In genomic region chr3:106249159-106249558, GRCh38 we compare ENCODE assay signal across 25 cellular contexts.
DNase-seq lines count a peak whose midpoint lies in the region; ATAC-seq and TF ChIP-seq lines count a peak whose summit lies in the region.
"Had no signal": no experiment of that assay in that cellular context is flagged by ENCODE, and none has a peak within 500 bp of the region (broad histone marks: within the 10 kb centered on the region; RNA-seq: fewer than 3 reads in every experiment).

No MANE protein-coding gene starts in this region.

- H3K27ac ChIP-seq in breast epithelium (no peak overlapping the region), PC-3 (ENCODE audit: low read length) (no peak overlapping the region)
- H3K27ac ChIP-seq: dorsolateral prefrontal cortex, HL-60, PC-9, tibial artery had no signal

- TF ChIP-seq CTCF in MCF 10A (IDR thresholded peaks at IDR 0.05; ENCODE audit: unreplicated experiment) (no peak), breast epithelium (IDR thresholded peaks at IDR 0.05) (no peak), PC-3 (conservative IDR thresholded peaks at IDR 0.05; ENCODE audit: low read depth, low read length) (no peak)

- H3K4me3 Mint-ChIP-seq in MCF 10A (ENCODE audit: unreplicated experiment) (no peak overlapping the region), T-cell (no peak overlapping the region)
- H3K4me3 Mint-ChIP-seq: activated CD8-positive, alpha-beta T cell treated with anti-CD3 and anti-CD28 coated beads, Interleukin-2, amount 10 ng/mL, durations not matched to agents 7 days and 5 days; activated T-helper 1 cell treated with anti-CD3 and anti-CD28 coated beads, Interleukin-12 subunit alpha, Interleukin-12 subunit beta, Interleukin-2, Interleukin-4 antibody, amounts not matched to agents 30 ng/mL and 10 ng/mL and 1 ng/mL, durations not matched to agents 14 hours and 24 hours and 36 hours; CD4-positive, alpha-beta memory T cell; memory B cell; neural crest cell; stimulated activated memory B cell treated with anti-CD40 and anti-IgM and Interleukin-4, amounts not matched to agents 10 μg/mL and 1 μg/mL and 100 μg/mL, for 72 hours had no signal

- H3K27me3 ChIP-seq in breast epithelium (no peaks in the 10 kb centered on the region), PC-3 (ENCODE audit: low read length) (no peaks in the 10 kb centered on the region)
- H3K27me3 ChIP-seq: dorsolateral prefrontal cortex, tibial artery had no signal

- H3K36me3 ChIP-seq in breast epithelium (no peaks in the 10 kb centered on the region), PC-3 (ENCODE audit: low read depth, low read length) (no peaks in the 10 kb centered on the region)
- H3K36me3 ChIP-seq: HAP-1, tibial artery had no signal

- H3K4me1 Mint-ChIP-seq in MCF 10A (ENCODE audit: insufficient read depth, unreplicated experiment) (no peaks in the 10 kb centered on the region), T-cell (peaks cover 0 to 6% (median 0%) of the 10 kb centered on the region in 3 donors)
- H3K4me1 Mint-ChIP-seq: neural crest cell had no signal

- H3K9ac ChIP-seq in PC-3 (ENCODE audit: low read length), result no peak overlapping the region

- TF ChIP-seq POLR2A in breast epithelium (IDR thresholded peaks at IDR 0.05), result no peak

- DNase-seq in MCF 10A (ENCODE audit: unreplicated experiment) (peak; percentile 30), breast epithelium (ENCODE audit: low spot score in 2 of 2) (no peak), PC-3 (peak; percentile 72), fibroblast of peridontal ligament (ENCODE audit: extremely low read depth) (peak; percentile 91), T-cell (no peak)
- DNase-seq in stimulated activated naive CD4-positive, alpha-beta T cell (lab: John Stamatoyannopoulos, UW), result no peak
- DNase-seq: activated CD8-positive, alpha-beta T cell treated with anti-CD3 and anti-CD28 coated beads, Interleukin-2, amount 10 ng/mL, durations not matched to agents 7 days and 5 days; activated naive CD8-positive, alpha-beta T cell treated with anti-CD3 and anti-CD28 coated beads, Interleukin-2, amount 10 ng/mL, durations not matched to agents 7 days and 5 days; CD4-positive, alpha-beta memory T cell; DND-41; dorsolateral prefrontal cortex; hippocampal formation; NCI-H748 treated with DMSO at 0.1 percent for 48 hours; PC-9; T1000; tibial artery had no signal

- POLR2A ChIA-PET in MCF 10A (lab: Yijun Ruan, JAX) (no interaction called here), PC-3 (lab: Charles Lee; ENCODE audit: unreplicated experiment) (no interaction called here), T-cell (lab: Charles Lee) (interaction anchor here in 1 of 2 donors (0.6 kb wide), 1 partner anchor 65 kb away, joined by 3 read pairs; no protein-coding TSS in a partner anchor)

- H3K4me2 ChIP-seq in PC-3 (ENCODE audit: low read length), result no peak overlapping the region
- H3K4me2 ChIP-seq: PC-9 had no signal

- H3K9me2 ChIP-seq in PC-3 (replicated peaks; ENCODE audit: low read length), result no peaks in the 10 kb centered on the region

- H4K20me1 ChIP-seq in PC-3 (ENCODE audit: low read length), result no peaks in the 10 kb centered on the region

- peaks cover 15% of the 10 kb centered on the region for H3K9me3 Mint-ChIP-seq in MCF 10A (ENCODE audit: unreplicated experiment)
- H3K9me3 Mint-ChIP-seq in T-cell, result peaks cover 3 to 11% (median 4%) of the 10 kb centered on the region in 3 donors

- ATAC-seq in PC-3, result peak; percentile 88
- ATAC-seq in T-cell (replicated peaks in 1 of 4), result no peak
- no peak for ATAC-seq in HG02884 (IDR thresholded peaks at IDR 0.05; ENCODE audit: unreplicated experiment)
- ATAC-seq in GM18517 (IDR thresholded peaks at IDR 0.05; ENCODE audit: unreplicated experiment), result no peak
- ATAC-seq: activated CD8-positive, alpha-beta T cell treated with anti-CD3 and anti-CD28 coated beads, Interleukin-2, amount 10 ng/mL, durations not matched to agents 7 days and 5 days; SK-N-SH treated with all-trans-retinoic acid at 6 μM for 48 hours; stimulated activated memory B cell treated with anti-CD40 and anti-IgM and Interleukin-4, amounts not matched to agents 10 μg/mL and 1 μg/mL and 100 μg/mL, for 72 hours had no signal

- intact Hi-C loops in MCF 10A (cut with micrococcal nuclease), result no loop called here
- intact Hi-C loops in breast epithelium (cut with DNase I; ENCODE audit: low total_unique reads), result no loop called here
- intact Hi-C loops in PC-3 (cut with micrococcal nuclease), result loop anchor here (10.0 kb wide), 1 partner anchor 356 kb away; no protein-coding TSS in a partner anchor

- no peak overlapping the region for H2AFZ ChIP-seq in PC-3 (ENCODE audit: low read length)
- H2AFZ ChIP-seq: PC-9 had no signal

- H3K79me2 ChIP-seq in PC-3 (ENCODE audit: low read length), result no peaks in the 10 kb centered on the region

- H3K9me3 ChIP-seq in breast epithelium, result no peaks in the 10 kb centered on the region
- no peaks in the 10 kb centered on the region for H3K9me3 ChIP-seq in PC-3 (ENCODE audit: low read length)
- H3K9me3 ChIP-seq: HAP-1, tibial artery had no signal

- CTCF ChIA-PET in MCF 10A (lab: Yijun Ruan, JAX) (no interaction called here), PC-3 (lab: Charles Lee) (interaction anchor here (0.5 kb wide), 1 partner anchor 360 kb away, joined by 4 read pairs; no protein-coding TSS in a partner anchor), T-cell (lab: Charles Lee) (no interaction called here)

- H3F3A ChIP-seq in PC-3 (ENCODE audit: low read length, unreplicated experiment), result no peaks in the 10 kb centered on the region

- H3K27me3 Mint-ChIP-seq in MCF 10A (ENCODE audit: insufficient read depth, unreplicated experiment) (no peaks in the 10 kb centered on the region), T-cell (no peaks in the 10 kb centered on the region)
- H3K27me3 Mint-ChIP-seq: activated naive CD8-positive, alpha-beta T cell treated with anti-CD3 and anti-CD28 coated beads, Interleukin-2, amount 10 ng/mL, durations not matched to agents 7 days and 5 days; memory B cell; stimulated activated memory B cell treated with anti-CD40 and anti-IgM and Interleukin-4, amounts not matched to agents 10 μg/mL and 1 μg/mL and 100 μg/mL, for 72 hours had no signal

- H3K27ac Mint-ChIP-seq in MCF 10A (ENCODE audit: low read depth, unreplicated experiment), result no peak overlapping the region
- no peak overlapping the region for H3K27ac Mint-ChIP-seq in T-cell
- H3K27ac Mint-ChIP-seq: activated T-helper 1 cell treated with anti-CD3 and anti-CD28 coated beads, Interleukin-12 subunit alpha, Interleukin-12 subunit beta, Interleukin-2, Interleukin-4 antibody, amounts not matched to agents 30 ng/mL and 10 ng/mL and 1 ng/mL, durations not matched to agents 14 hours and 24 hours and 36 hours; CD4-positive, alpha-beta memory T cell; memory B cell; stimulated activated memory B cell treated with anti-CD40 and anti-IgM and Interleukin-4, amounts not matched to agents 10 μg/mL and 1 μg/mL and 100 μg/mL, for 72 hours had no signal

- BruUV-seq in MCF 10A (replicated peaks; lab: Mats Ljungman, UMichigan) (no TSS peak), PC-3 (replicated peaks; lab: Mats Ljungman, UMichigan) (no TSS peak)

- H3K4me3 ChIP-seq in breast epithelium, result no peak overlapping the region
- no peak overlapping the region for H3K4me3 ChIP-seq in PC-3 (ENCODE audit: low read length)
- H3K4me3 ChIP-seq: dorsolateral prefrontal cortex, HAP-1, PC-9, tibial artery had no signal

- H3K36me3 Mint-ChIP-seq in MCF 10A (ENCODE audit: insufficient read depth, unreplicated experiment) (no peaks in the 10 kb centered on the region), T-cell (peaks cover 4% of the 10 kb centered on the region)

- H3K4me1 ChIP-seq in breast epithelium (no peaks in the 10 kb centered on the region), PC-3 (ENCODE audit: insufficient read depth, low read length) (peaks cover 10% of the 10 kb centered on the region)
- H3K4me1 ChIP-seq: HAP-1, tibial artery had no signal

Comparison
In these comparisons a context has a peak if more than half of its experiments do, and no peak if none do; other contexts are left out.
1. DNase-seq: peak in MCF 10A (single experiment), PC-3 (single experiment) and fibroblast of peridontal ligament (single experiment); none in breast epithelium (0 of 2), T-cell (0 of 34) and stimulated activated naive CD4-positive, alpha-beta T cell (0 of 6).